ENCODE assay signal across 8 cellular contexts in genomic region chr10:89283988-89284475, GRCh38. TPM values are rescaled to one million over a fixed set of nuclear protein-coding genes. Genes with fewer than 3 reads are reported as not detected.
DNase-seq lines count a peak whose midpoint lies in the region; ATAC-seq and TF ChIP-seq lines count a peak whose summit lies in the region.

No MANE protein-coding gene starts in this region.

- in situ Hi-C loops in gastrocnemius medialis (cut with MboI; ENCODE audit: low sequenced_read_pairs in 4 of 4) (loop anchor here in 1 of 4 donors (25.0 kb wide), 1 partner anchor 103 kb away; the partner anchor contains the start of genes IFIT1 and IFIT1B), GM13976 (cut with MboI; ENCODE audit: low sequenced_read_pairs, unreplicated experiment) (no loop called here)

- peak; percentile 12 to 29 for TF ChIP-seq POLR2A in gastrocnemius medialis (IDR thresholded peaks at IDR 0.05)

- H3K36me3 ChIP-seq in GM23338 (ENCODE audit: insufficient read depth): no peaks in the 10 kb centered on the region
- H3K36me3 ChIP-seq in gastrocnemius medialis: no peaks in the 10 kb centered on the region

- H3K4me3 ChIP-seq in GM23338: no peak overlapping the region
- H3K4me3 ChIP-seq in gastrocnemius medialis: peak overlapping the region in 3 of 4 donors; percentile 18 to 39 (median 22)

- H3K27ac ChIP-seq in GM23338 (ENCODE audit: low read depth) (no peak overlapping the region), VCaP (peak overlapping the region; percentile 93), gastrocnemius medialis (peak overlapping the region; percentile 55 to 71 (median 67))

- H3K9me2 ChIP-seq in GM23338 (ENCODE audit: insufficient read depth): no peaks in the 10 kb centered on the region; the same call in 1 of the 2 replicates

- ATAC-seq in GM23338: peak; percentile 92
- peak; percentile 96 for ATAC-seq in left ventricle myocardium superior
- ATAC-seq in gastrocnemius medialis: peak; percentile 87 to 88
- ATAC-seq in GM21619 (IDR thresholded peaks at IDR 0.05; ENCODE audit: unreplicated experiment): no peak

- H3K27ac Mint-ChIP-seq in GM23338: 0 out of 2 replicates have a peak overlapping the region, but pooled peaks have one; percentile 30

- no peak overlapping the region for H3K4me3 Mint-ChIP-seq in GM23338

- H3K4me2 ChIP-seq in GM23338: peak overlapping the region; percentile 55; the same call in 1 of the 2 replicates

- H3K27me3 ChIP-seq in GM23338 (ENCODE audit: insufficient read depth): no peaks in the 10 kb centered on the region
- H3K27me3 ChIP-seq in gastrocnemius medialis: no peaks in the 10 kb centered on the region

- intact Hi-C loops in left ventricle myocardium superior (cut with micrococcal nuclease): no loop called here
- intact Hi-C loops in gastrocnemius medialis (cut with DNase I; ENCODE audit: low total_unique reads): no loop called here

- peaks cover 18% of the 10 kb centered on the region for H3K9me3 Mint-ChIP-seq in GM23338

- no peaks in the 10 kb centered on the region for H3K9me3 ChIP-seq in gastrocnemius medialis

- H3F3A ChIP-seq in GM23338 (replicated peaks; ENCODE audit: low read depth): no peaks in the 10 kb centered on the region

- H3K79me2 ChIP-seq in GM23338 (replicated peaks; ENCODE audit: insufficient read depth): no peaks in the 10 kb centered on the region

- peak; percentile 51 for DNase-seq in GM23338 (ENCODE audit: low spot score)
- DNase-seq in left ventricle myocardium superior: peak; percentile 68
- peak; percentile 44 to 46 for DNase-seq in gastrocnemius medialis
- no peak for DNase-seq in UCSD-AML1 (lab: John Stamatoyannopoulos, UW; ENCODE audit: unreplicated experiment)
- no peak for DNase-seq in GM13976 (ENCODE audit: low spot score)
- no peak for DNase-seq in HUDEP-2 (lab: John Stamatoyannopoulos, UW; ENCODE audit: unreplicated experiment in 76 of 76)

- H3K4me1 Mint-ChIP-seq in GM23338: peaks cover 23% of the 10 kb centered on the region

- H2AFZ ChIP-seq in GM23338: peak overlapping the region; percentile 87

- no peaks in the 10 kb centered on the region for H4K20me1 ChIP-seq in GM23338 (replicated peaks; ENCODE audit: insufficient read depth)

- H3K36me3 Mint-ChIP-seq in GM23338 (ENCODE audit: low read depth): peaks cover 18% of the 10 kb centered on the region

- H3K4me1 ChIP-seq in GM23338 (ENCODE audit: insufficient read depth) (peaks cover 11% of the 10 kb centered on the region; the same call in 1 of the 2 replicates), gastrocnemius medialis (peaks cover 4 to 26% of the 10 kb centered on the region in 2 donors)

- no peak for TF ChIP-seq CTCF in GM23338 (conservative IDR thresholded peaks at IDR 0.05; ENCODE audit: low read depth in 2 of 2)
- no peak for TF ChIP-seq CTCF in VCaP (conservative IDR thresholded peaks at IDR 0.05)
- TF ChIP-seq CTCF in gastrocnemius medialis (IDR thresholded peaks at IDR 0.05 in 4 of 5, conservative IDR thresholded peaks at IDR 0.05 in 1 of 5): no peak
- no peak for TF ChIP-seq CTCF in GM13976 (IDR thresholded peaks at IDR 0.05; ENCODE audit: borderline replicate concordance, control extremely low read depth, extremely low read depth, insufficient read depth, missing control alignments)

- no peaks in the 10 kb centered on the region for H3K27me3 Mint-ChIP-seq in GM23338 (ENCODE audit: insufficient read depth, low read depth, poor library complexity)

TF ChIP-seq in GM23338, 12 proteins besides CTCF, POLR2A, EP300 and RAD21 (continues in another document):
- TF ChIP-seq EZH2 (IDR thresholded peaks at IDR 0.05; ENCODE audit: low read depth, unreplicated experiment) (no peak), ZNF462 (CRISPR knock-in tag; IDR thresholded peaks at IDR 0.05) (no peak), STAT1 (IDR thresholded peaks at IDR 0.05; ENCODE audit: unreplicated experiment) (no peak), EZH2phosphoT487 (IDR thresholded peaks at IDR 0.05; ENCODE audit: unreplicated experiment) (no peak), ZNF114 (CRISPR knock-in tag; IDR thresholded peaks at IDR 0.05) (no peak), CREB1 (CRISPR knock-in tag; IDR thresholded peaks at IDR 0.05; ENCODE audit: low read depth) (no peak), ZNF331 (CRISPR knock-in tag; IDR thresholded peaks at IDR 0.05; ENCODE audit: low read depth) (no peak)

RNA-seq across cellular contexts. Expression of gene IFIT2, which starts 17.8 kb away (rescaled TPM):
- total RNA-seq in GM23338 (2014; rRNA removed; shearing (Covaris generic)): not detected in 2 replicates
- polyA plus RNA-seq in GM23338 (2016; fragmentation: Nextera tagmentation; extraction: Ambion mirVana): 0.10 and 0.24 TPM in 2 replicates
- total RNA-seq in left ventricle myocardium superior: 7.0 TPM
- 1 to 10 TPM in 1 of 4 donors, under 1 TPM in 3; 0.41 to 2.1 (median 0.78) TPM for total RNA-seq in gastrocnemius medialis

RNA-seq across cellular contexts. Expression of gene LIPA, which starts 32.5 kb away (rescaled TPM):
- total RNA-seq in GM23338 (2014; rRNA removed; shearing (Covaris generic)): 71.4 and 86.3 TPM in 2 replicates
- 36.5 and 37.8 TPM in 2 replicates for polyA plus RNA-seq in GM23338 (2016; fragmentation: Nextera tagmentation; extraction: Ambion mirVana)
- total RNA-seq in left ventricle myocardium superior (16.5 TPM), gastrocnemius medialis (10 to 100 TPM in 2 of 4 donors, 1 to 10 TPM in 2; 7.7 to 11.4 (median 9.3) TPM)

RNA-seq across cellular contexts. Expression of gene IFIT3, which starts 43.8 kb away (rescaled TPM):
- total RNA-seq in GM23338 (2014; rRNA removed; shearing (Covaris generic)): 0.43 and 0.52 TPM in 2 replicates
- polyA plus RNA-seq in GM23338 (2016; fragmentation: Nextera tagmentation; extraction: Ambion mirVana): 0.42 TPM in 2 replicates
- total RNA-seq in left ventricle myocardium superior: 8.8 TPM
- 1 to 10 TPM; 2.2 to 8.9 (median 3.7) TPM for total RNA-seq in gastrocnemius medialis

Comparison
In these comparisons a context has a peak if more than half of its experiments do, and no peak if none do; other contexts are left out.
1. DNase-seq: peak in GM23338 (single experiment), left ventricle myocardium superior (single experiment) and gastrocnemius medialis (2 of 2); none in UCSD-AML1 (single experiment), GM13976 (single experiment) and HUDEP-2 (0 of 76).